ENCODE assay signal across 1 cellular context in genomic region chr19:35775046-35775297, GRCh38.
TF ChIP-seq lines count a peak whose summit lies in the region.

No MANE protein-coding gene starts in this region.

TF ChIP-seq in K562, 482 proteins besides CTCF, POLR2A, EP300 and RAD21:
- TF ChIP-seq ESRRA (IDR thresholded peaks at IDR 0.05; ENCODE audit: borderline replicate concordance, low read depth) (no peak), POLR2AphosphoS2 (IDR thresholded peaks at IDR 0.05; ENCODE audit: low read length) (no peak), TCF7L2 (IDR thresholded peaks at IDR 0.05; ENCODE audit: low read depth, low read length) (no peak), RREB1 (CRISPR knock-in tag; IDR thresholded peaks at IDR 0.05) (no peak), CHD2 (IDR thresholded peaks at IDR 0.05; ENCODE audit: low read depth, low read length) (no peak), ZNF395 (CRISPR knock-in tag; IDR thresholded peaks at IDR 0.05) (no peak), ZNF311 (CRISPR knock-in tag; IDR thresholded peaks at IDR 0.05) (no peak), CHCHD3 (CRISPR knock-in tag; IDR thresholded peaks at IDR 0.05) (no peak), OTX1 (CRISPR knock-in tag; IDR thresholded peaks at IDR 0.05) (0 out of 2 replicates have a peak, but pooled peaks have one; percentile 25), ZNF184 (CRISPR knock-in tag; IDR thresholded peaks at IDR 0.05) (no peak), BHLHE40 (IDR thresholded peaks at IDR 0.05; ENCODE audit: low read length) (no peak), HCFC1 (IDR thresholded peaks at IDR 0.05; ENCODE audit: low read depth, low read length) (no peak), ASH1L (IDR thresholded peaks at IDR 0.05; ENCODE audit: borderline replicate concordance, low read depth, partially characterized antibody) (no peak), NBN (IDR thresholded peaks at IDR 0.05; ENCODE audit: low read depth) (no peak), SAP30 (IDR thresholded peaks at IDR 0.05; ENCODE audit: borderline replicate concordance, insufficient read depth, low read depth, low read length, poor library complexity, severe bottlenecking) (peak; percentile 7), FOXO4 (CRISPR knock-in tag; IDR thresholded peaks at IDR 0.05) (no peak), HDAC2 (IDR thresholded peaks at IDR 0.05) (peak; percentile 16; the same call in 1 of the 2 replicates), PBX2 (CRISPR knock-in tag; IDR thresholded peaks at IDR 0.05; ENCODE audit: low read depth) (no peak), PBX2 (tag; conservative IDR thresholded peaks at IDR 0.05; ENCODE audit: low read depth) (peak; percentile 39; the same call in 1 of the 2 replicates), HINFP (tag; conservative IDR thresholded peaks at IDR 0.05; ENCODE audit: low read depth) (no peak), ZNF197 (CRISPR knock-in tag; IDR thresholded peaks at IDR 0.05; ENCODE audit: low read depth) (no peak), PURB (CRISPR knock-in tag; IDR thresholded peaks at IDR 0.05; ENCODE audit: low read depth) (no peak), SMAD4 (CRISPR knock-in tag; conservative IDR thresholded peaks at IDR 0.05) (0 out of 2 replicates have a peak, but pooled peaks have one; percentile 3), MEIS2 (IDR thresholded peaks at IDR 0.05; ENCODE audit: partially characterized antibody) (no peak), EP400 (IDR thresholded peaks at IDR 0.05) (no peak), COPS2 (conservative IDR thresholded peaks at IDR 0.05) (no peak), PHB2 (IDR thresholded peaks at IDR 0.05; ENCODE audit: low read depth) (no peak), ZNF224 (CRISPR knock-in tag; IDR thresholded peaks at IDR 0.05) (no peak), ETS2 (tag; IDR thresholded peaks at IDR 0.05; ENCODE audit: borderline replicate concordance, poor library complexity, severe bottlenecking) (no peak), TBP (optimal IDR thresholded peaks at IDR 0.05; ENCODE audit: low read depth, low read length) (no peak)
- TF ChIP-seq, protein P1, sequence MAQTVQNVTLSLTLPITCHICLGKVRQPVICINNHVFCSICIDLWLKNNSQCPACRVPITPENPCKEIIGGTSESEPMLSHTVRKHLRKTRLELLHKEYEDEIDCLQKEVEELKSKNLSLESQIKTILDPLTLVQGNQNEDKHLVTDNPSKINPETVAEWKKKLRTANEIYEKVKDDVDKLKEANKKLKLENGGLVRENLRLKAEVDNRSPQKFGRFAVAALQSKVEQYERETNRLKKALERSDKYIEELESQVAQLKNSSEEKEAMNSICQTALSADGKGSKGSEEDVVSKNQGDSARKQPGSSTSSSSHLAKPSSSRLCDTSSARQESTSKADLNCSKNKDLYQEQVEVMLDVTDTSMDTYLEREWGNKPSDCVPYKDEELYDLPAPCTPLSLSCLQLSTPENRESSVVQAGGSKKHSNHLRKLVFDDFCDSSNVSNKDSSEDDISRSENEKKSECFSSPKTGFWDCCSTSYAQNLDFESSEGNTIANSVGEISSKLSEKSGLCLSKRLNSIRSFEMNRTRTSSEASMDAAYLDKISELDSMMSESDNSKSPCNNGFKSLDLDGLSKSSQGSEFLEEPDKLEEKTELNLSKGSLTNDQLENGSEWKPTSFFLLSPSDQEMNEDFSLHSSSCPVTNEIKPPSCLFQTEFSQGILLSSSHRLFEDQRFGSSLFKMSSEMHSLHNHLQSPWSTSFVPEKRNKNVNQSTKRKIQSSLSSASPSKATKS (CRISPR knock-in tag; IDR thresholded peaks at IDR 0.05), result no peak
- TF ChIP-seq, protein P2, sequence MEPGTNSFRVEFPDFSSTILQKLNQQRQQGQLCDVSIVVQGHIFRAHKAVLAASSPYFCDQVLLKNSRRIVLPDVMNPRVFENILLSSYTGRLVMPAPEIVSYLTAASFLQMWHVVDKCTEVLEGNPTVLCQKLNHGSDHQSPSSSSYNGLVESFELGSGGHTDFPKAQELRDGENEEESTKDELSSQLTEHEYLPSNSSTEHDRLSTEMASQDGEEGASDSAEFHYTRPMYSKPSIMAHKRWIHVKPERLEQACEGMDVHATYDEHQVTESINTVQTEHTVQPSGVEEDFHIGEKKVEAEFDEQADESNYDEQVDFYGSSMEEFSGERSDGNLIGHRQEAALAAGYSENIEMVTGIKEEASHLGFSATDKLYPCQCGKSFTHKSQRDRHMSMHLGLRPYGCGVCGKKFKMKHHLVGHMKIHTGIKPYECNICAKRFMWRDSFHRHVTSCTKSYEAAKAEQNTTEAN (CRISPR knock-in tag; IDR thresholded peaks at IDR 0.05), result no peak
- TF ChIP-seq, protein P3, sequence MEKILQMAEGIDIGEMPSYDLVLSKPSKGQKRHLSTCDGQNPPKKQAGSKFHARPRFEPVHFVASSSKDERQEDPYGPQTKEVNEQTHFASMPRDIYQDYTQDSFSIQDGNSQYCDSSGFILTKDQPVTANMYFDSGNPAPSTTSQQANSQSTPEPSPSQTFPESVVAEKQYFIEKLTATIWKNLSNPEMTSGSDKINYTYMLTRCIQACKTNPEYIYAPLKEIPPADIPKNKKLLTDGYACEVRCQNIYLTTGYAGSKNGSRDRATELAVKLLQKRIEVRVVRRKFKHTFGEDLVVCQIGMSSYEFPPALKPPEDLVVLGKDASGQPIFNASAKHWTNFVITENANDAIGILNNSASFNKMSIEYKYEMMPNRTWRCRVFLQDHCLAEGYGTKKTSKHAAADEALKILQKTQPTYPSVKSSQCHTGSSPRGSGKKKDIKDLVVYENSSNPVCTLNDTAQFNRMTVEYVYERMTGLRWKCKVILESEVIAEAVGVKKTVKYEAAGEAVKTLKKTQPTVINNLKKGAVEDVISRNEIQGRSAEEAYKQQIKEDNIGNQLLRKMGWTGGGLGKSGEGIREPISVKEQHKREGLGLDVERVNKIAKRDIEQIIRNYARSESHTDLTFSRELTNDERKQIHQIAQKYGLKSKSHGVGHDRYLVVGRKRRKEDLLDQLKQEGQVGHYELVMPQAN (IDR thresholded peaks at IDR 0.05; ENCODE audit: borderline replicate concordance), result peak; percentile 70; the same call in 1 of the 2 replicates
- TF ChIP-seq, protein P4, sequence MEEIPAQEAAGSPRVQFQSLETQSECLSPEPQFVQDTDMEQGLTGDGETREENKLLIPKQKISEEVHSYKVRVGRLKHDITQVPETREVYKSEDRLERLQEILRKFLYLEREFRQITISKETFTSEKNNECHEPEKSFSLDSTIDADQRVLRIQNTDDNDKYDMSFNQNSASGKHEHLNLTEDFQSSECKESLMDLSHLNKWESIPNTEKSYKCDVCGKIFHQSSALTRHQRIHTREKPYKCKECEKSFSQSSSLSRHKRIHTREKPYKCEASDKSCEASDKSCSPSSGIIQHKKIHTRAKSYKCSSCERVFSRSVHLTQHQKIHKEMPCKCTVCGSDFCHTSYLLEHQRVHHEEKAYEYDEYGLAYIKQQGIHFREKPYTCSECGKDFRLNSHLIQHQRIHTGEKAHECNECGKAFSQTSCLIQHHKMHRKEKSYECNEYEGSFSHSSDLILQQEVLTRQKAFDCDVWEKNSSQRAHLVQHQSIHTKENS (CRISPR knock-in tag; IDR thresholded peaks at IDR 0.05), result no peak
